ENCODE assay signal across 1 cellular context in the genomic region with DNA sequence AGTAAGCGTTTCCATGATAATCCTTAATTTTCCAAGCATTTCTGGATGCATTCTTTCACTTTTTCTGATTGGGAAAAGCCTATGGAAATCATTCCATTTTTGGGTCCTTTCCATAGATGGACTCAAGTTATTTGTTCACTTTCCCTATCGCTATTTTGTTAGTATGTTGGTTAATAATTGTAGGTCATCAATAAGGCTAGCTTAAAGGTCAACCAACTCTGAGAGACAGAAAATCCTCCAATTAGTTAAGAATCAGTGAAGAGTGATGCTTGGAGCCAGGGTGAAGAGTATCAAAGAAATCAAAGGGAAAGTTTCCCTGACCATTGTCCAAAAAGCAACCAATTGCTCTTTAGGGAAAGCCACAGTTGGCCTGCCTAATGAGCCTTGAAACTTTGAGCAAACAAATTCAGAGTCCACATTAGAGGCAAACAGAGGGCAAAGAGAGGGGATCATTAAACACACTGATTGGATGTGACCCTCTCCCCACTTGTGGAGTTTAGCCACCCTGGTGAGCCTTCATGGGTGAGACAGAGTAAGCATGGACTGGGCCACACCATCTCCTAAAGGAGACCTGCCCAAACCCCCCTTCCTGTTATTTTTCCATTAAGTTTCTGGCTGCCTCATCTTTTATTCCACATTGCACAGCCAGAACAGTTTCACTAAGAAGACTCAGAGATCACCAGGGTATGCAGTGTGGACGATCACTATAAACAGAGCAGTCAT.
A peak's percentile ranks its signal among the peaks of the same experiment; 100 is the strongest.
TF ChIP-seq lines count a peak whose summit lies in the region.

No MANE protein-coding gene starts in this region.

TF ChIP-seq in HepG2, 621 proteins besides CTCF, POLR2A, EP300 and RAD21 (continued from another document and continues in another):
- peak; percentile 45; the same call in 1 of the 2 replicates for TF ChIP-seq THRA (CRISPR knock-in tag; IDR thresholded peaks at IDR 0.05; ENCODE audit: borderline replicate concordance)
- peak; percentile 81; the same call in 1 of the 2 replicates for TF ChIP-seq TBX3 (IDR thresholded peaks at IDR 0.05; ENCODE audit: borderline replicate concordance)
- peak; percentile 69; the same call in 1 of the 2 replicates for TF ChIP-seq BRF2 (CRISPR knock-in tag; IDR thresholded peaks at IDR 0.05)
- TF ChIP-seq BATF2 (CRISPR knock-in tag; IDR thresholded peaks at IDR 0.05), result no peak
- 0 out of 2 replicates have a peak, but pooled peaks have one; percentile 33 for TF ChIP-seq MEIS2 (CRISPR knock-in tag; IDR thresholded peaks at IDR 0.05)
- TF ChIP-seq HOXA3 (CRISPR knock-in tag; IDR thresholded peaks at IDR 0.05), result peak; percentile 69; the same call in 1 of the 2 replicates
- no peak for TF ChIP-seq SUZ12 (IDR thresholded peaks at IDR 0.05; ENCODE audit: low read depth, low read length)
- peak; percentile 81; the same call in 1 of the 2 replicates for TF ChIP-seq ZBTB37 (CRISPR knock-in tag; IDR thresholded peaks at IDR 0.05)
- no peak for TF ChIP-seq RNF2 (conservative IDR thresholded peaks at IDR 0.05; ENCODE audit: low read depth)
- no peak for TF ChIP-seq ARNT (IDR thresholded peaks at IDR 0.05)
- TF ChIP-seq, protein P1, sequence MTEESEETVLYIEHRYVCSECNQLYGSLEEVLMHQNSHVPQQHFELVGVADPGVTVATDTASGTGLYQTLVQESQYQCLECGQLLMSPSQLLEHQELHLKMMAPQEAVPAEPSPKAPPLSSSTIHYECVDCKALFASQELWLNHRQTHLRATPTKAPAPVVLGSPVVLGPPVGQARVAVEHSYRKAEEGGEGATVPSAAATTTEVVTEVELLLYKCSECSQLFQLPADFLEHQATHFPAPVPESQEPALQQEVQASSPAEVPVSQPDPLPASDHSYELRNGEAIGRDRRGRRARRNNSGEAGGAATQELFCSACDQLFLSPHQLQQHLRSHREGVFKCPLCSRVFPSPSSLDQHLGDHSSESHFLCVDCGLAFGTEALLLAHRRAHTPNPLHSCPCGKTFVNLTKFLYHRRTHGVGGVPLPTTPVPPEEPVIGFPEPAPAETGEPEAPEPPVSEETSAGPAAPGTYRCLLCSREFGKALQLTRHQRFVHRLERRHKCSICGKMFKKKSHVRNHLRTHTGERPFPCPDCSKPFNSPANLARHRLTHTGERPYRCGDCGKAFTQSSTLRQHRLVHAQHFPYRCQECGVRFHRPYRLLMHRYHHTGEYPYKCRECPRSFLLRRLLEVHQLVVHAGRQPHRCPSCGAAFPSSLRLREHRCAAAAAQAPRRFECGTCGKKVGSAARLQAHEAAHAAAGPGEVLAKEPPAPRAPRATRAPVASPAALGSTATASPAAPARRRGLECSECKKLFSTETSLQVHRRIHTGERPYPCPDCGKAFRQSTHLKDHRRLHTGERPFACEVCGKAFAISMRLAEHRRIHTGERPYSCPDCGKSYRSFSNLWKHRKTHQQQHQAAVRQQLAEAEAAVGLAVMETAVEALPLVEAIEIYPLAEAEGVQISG (CRISPR knock-in tag; IDR thresholded peaks at IDR 0.05), result peak; percentile 53; the same call in 1 of the 2 replicates
- peak; percentile 64; the same call in 1 of the 2 replicates for TF ChIP-seq SRF (IDR thresholded peaks at IDR 0.05; ENCODE audit: low read depth, low read length)
- TF ChIP-seq SOX6 (IDR thresholded peaks at IDR 0.05), result no peak
- TF ChIP-seq SOX6 (CRISPR knock-in tag; IDR thresholded peaks at IDR 0.05), result peak; percentile 97
- no peak for TF ChIP-seq ZNF549 (CRISPR knock-in tag; IDR thresholded peaks at IDR 0.05)
- TF ChIP-seq SNAPC4 (CRISPR knock-in tag; IDR thresholded peaks at IDR 0.05), result no peak
- TF ChIP-seq RCOR2 (CRISPR knock-in tag; IDR thresholded peaks at IDR 0.05), result peak; percentile 45; the same call in 1 of the 2 replicates
- TF ChIP-seq NR2F6 (IDR thresholded peaks at IDR 0.05), result peak; percentile 89
- peak; percentile 82 for TF ChIP-seq NR2F6 (CRISPR knock-in tag; IDR thresholded peaks at IDR 0.05)
- no peak for TF ChIP-seq TFDP2 (CRISPR knock-in tag; IDR thresholded peaks at IDR 0.05)
- no peak for TF ChIP-seq POLR2G (IDR thresholded peaks at IDR 0.05; ENCODE audit: low read depth, low read length)
- peak; percentile 39 for TF ChIP-seq ZEB1 (IDR thresholded peaks at IDR 0.05; ENCODE audit: insufficient replicate concordance, low read depth)
- TF ChIP-seq ISL2 (CRISPR knock-in tag; IDR thresholded peaks at IDR 0.05), result peak; percentile 90
- no peak for TF ChIP-seq GTF2F1 (IDR thresholded peaks at IDR 0.05; ENCODE audit: low read length)
- no peak for TF ChIP-seq ZNF709 (CRISPR knock-in tag; IDR thresholded peaks at IDR 0.05)
- TF ChIP-seq, protein P2, sequence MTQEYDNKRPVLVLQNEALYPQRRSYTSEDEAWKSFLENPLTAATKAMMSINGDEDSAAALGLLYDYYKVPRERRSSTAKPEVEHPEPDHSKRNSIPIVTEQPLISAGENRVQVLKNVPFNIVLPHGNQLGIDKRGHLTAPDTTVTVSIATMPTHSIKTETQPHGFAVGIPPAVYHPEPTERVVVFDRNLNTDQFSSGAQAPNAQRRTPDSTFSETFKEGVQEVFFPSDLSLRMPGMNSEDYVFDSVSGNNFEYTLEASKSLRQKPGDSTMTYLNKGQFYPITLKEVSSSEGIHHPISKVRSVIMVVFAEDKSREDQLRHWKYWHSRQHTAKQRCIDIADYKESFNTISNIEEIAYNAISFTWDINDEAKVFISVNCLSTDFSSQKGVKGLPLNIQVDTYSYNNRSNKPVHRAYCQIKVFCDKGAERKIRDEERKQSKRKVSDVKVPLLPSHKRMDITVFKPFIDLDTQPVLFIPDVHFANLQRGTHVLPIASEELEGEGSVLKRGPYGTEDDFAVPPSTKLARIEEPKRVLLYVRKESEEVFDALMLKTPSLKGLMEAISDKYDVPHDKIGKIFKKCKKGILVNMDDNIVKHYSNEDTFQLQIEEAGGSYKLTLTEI (CRISPR knock-in tag; conservative IDR thresholded peaks at IDR 0.05), result no peak
- TF ChIP-seq ELK4 (CRISPR knock-in tag; IDR thresholded peaks at IDR 0.05; ENCODE audit: borderline replicate concordance), result no peak
- peak; percentile 59; the same call in 1 of the 2 replicates for TF ChIP-seq ZNF572 (CRISPR knock-in tag; IDR thresholded peaks at IDR 0.05)
- TF ChIP-seq CHCHD3 (CRISPR knock-in tag; IDR thresholded peaks at IDR 0.05), result no peak
- TF ChIP-seq NFATC3 (CRISPR knock-in tag; IDR thresholded peaks at IDR 0.05), result no peak
- 0 out of 2 replicates have a peak, but pooled peaks have one; percentile 34 for TF ChIP-seq MYPOP (CRISPR knock-in tag; IDR thresholded peaks at IDR 0.05)
- TF ChIP-seq BRCA1 (CRISPR knock-in tag; IDR thresholded peaks at IDR 0.05), result no peak
- no peak; the same call in 1 of the 2 replicates for TF ChIP-seq TOPORS (CRISPR knock-in tag; IDR thresholded peaks at IDR 0.05)
- TF ChIP-seq CCDC6 (CRISPR knock-in tag; IDR thresholded peaks at IDR 0.05), result no peak
- peak; percentile 67; the same call in 1 of the 2 replicates for TF ChIP-seq MEF2D (CRISPR knock-in tag; IDR thresholded peaks at IDR 0.05)
- no peak for TF ChIP-seq PHF5A (CRISPR knock-in tag; IDR thresholded peaks at IDR 0.05; ENCODE audit: low read depth, unreplicated experiment)
- TF ChIP-seq ZFX (CRISPR knock-in tag; IDR thresholded peaks at IDR 0.05; ENCODE audit: low read depth), result peak; percentile 47; the same call in 1 of the 2 replicates
- TF ChIP-seq RBM22 (optimal IDR thresholded peaks at IDR 0.05; ENCODE audit: low read length), result no peak
- peak; percentile 88 for TF ChIP-seq TARDBP (CRISPR knock-in tag; IDR thresholded peaks at IDR 0.05)
